18 cellular contexts compared by ENCODE assay signal in the genomic region with DNA sequence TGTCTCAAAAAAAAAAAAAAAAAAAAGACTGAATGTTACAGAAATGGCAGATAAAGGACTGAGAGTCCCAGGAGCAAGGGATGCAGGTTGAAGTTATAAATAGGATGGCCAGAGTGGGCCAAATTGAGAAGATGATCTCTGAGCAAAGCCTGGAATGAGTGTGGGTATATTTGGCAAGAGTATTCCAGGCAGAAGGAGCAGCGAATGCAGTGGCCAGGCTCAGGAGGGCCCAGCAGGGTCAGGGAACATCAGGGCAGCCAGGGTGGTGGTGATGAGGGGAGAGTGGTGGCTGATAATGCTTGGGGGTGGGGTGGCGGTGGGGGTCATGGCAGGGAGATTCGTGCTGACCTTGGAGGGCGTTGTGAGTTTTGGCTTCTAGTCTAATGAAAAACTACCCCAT.
DNase-seq lines count a peak whose midpoint lies in the region; ATAC-seq lines count a peak whose summit lies in the region.
"Had no signal": no experiment of that assay in that cellular context is flagged by ENCODE, and none has a peak within 500 bp of the region (broad histone marks: within the 10 kb centered on the region; RNA-seq: fewer than 3 reads in every experiment).

No MANE protein-coding gene starts in this region.

- no peaks in the 10 kb centered on the region for H3K4me1 ChIP-seq in right cardiac atrium (ENCODE audit: control insufficient read depth, insufficient read depth, low read length)

- DNase-seq in G401 (ENCODE audit: low spot score) (peak; percentile 20), cerebellar cortex (ENCODE audit: low spot score) (peak; percentile 8), right cardiac atrium (no peak), posterior vena cava (ENCODE audit: low spot score) (peak; percentile 13), D341Med (ENCODE audit: low spot score) (no peak), NCI-H2171 (lab: John Stamatoyannopoulos, UW) (no peak)
- DNase-seq: Calu3; CD4-positive, alpha-beta memory T cell; COR-L47; DMS153; DND-41; GDM1; H9 had no signal

- H3K27ac ChIP-seq in right cardiac atrium (ENCODE audit: low read length): no peak overlapping the region

- no peaks in the 10 kb centered on the region for H3K27me3 ChIP-seq in right cardiac atrium (ENCODE audit: control insufficient read depth, insufficient read depth)

- no peak overlapping the region for H3K4me3 ChIP-seq in right cardiac atrium (ENCODE audit: low read length)
- H3K4me3 ChIP-seq: GM12878, GM23338 had no signal

- in situ Hi-C loops in G401 (cut with HindIII; ENCODE audit: low sequenced_read_pairs): no loop called here

- intact Hi-C loops in right cardiac atrium (cut with DNase I) (no loop called here), posterior vena cava (cut with DNase I) (no loop called here)

- peak; percentile 39 to 52 for ATAC-seq in right cardiac atrium
- ATAC-seq in HG02970 (IDR thresholded peaks at IDR 0.05; ENCODE audit: low FRiP score, unreplicated experiment): no peak
- no peak for ATAC-seq in GM21515 (IDR thresholded peaks at IDR 0.05; ENCODE audit: unreplicated experiment)
- ATAC-seq: GM12878, GM23338, HCT116 had no signal

- WGBS in right cardiac atrium: 55% methylated on average over 4 of the region's 4 CpGs

- no peaks in the 10 kb centered on the region for H3K9me3 ChIP-seq in right cardiac atrium (ENCODE audit: control insufficient read depth, low read length)

Comparison
In these comparisons a context has a peak if more than half of its experiments do, and no peak if none do; other contexts are left out.
1. DNase-seq: peak in G401 (single experiment), cerebellar cortex (single experiment) and posterior vena cava (single experiment); none in right cardiac atrium (0 of 3), D341Med (single experiment) and NCI-H2171 (single experiment).
2. ATAC-seq: peak in right cardiac atrium (2 of 2); none in HG02970 (single experiment) and GM21515 (single experiment).